Comparison of ENCODE assay signal across 1 cellular context in genomic region chr9:34178698-34179527, GRCh38.
TF ChIP-seq lines count a peak whose summit lies in the region.

Gene UBAP1, plus strand, starts transcription at chr9:34179043. Its CDS starts 41,872 bp downstream, at chr9:34220915.

TF ChIP-seq in HepG2, 621 proteins besides CTCF, POLR2A, EP300 and RAD21 (continued from another document and continues in another):
- TF ChIP-seq, protein P1, sequence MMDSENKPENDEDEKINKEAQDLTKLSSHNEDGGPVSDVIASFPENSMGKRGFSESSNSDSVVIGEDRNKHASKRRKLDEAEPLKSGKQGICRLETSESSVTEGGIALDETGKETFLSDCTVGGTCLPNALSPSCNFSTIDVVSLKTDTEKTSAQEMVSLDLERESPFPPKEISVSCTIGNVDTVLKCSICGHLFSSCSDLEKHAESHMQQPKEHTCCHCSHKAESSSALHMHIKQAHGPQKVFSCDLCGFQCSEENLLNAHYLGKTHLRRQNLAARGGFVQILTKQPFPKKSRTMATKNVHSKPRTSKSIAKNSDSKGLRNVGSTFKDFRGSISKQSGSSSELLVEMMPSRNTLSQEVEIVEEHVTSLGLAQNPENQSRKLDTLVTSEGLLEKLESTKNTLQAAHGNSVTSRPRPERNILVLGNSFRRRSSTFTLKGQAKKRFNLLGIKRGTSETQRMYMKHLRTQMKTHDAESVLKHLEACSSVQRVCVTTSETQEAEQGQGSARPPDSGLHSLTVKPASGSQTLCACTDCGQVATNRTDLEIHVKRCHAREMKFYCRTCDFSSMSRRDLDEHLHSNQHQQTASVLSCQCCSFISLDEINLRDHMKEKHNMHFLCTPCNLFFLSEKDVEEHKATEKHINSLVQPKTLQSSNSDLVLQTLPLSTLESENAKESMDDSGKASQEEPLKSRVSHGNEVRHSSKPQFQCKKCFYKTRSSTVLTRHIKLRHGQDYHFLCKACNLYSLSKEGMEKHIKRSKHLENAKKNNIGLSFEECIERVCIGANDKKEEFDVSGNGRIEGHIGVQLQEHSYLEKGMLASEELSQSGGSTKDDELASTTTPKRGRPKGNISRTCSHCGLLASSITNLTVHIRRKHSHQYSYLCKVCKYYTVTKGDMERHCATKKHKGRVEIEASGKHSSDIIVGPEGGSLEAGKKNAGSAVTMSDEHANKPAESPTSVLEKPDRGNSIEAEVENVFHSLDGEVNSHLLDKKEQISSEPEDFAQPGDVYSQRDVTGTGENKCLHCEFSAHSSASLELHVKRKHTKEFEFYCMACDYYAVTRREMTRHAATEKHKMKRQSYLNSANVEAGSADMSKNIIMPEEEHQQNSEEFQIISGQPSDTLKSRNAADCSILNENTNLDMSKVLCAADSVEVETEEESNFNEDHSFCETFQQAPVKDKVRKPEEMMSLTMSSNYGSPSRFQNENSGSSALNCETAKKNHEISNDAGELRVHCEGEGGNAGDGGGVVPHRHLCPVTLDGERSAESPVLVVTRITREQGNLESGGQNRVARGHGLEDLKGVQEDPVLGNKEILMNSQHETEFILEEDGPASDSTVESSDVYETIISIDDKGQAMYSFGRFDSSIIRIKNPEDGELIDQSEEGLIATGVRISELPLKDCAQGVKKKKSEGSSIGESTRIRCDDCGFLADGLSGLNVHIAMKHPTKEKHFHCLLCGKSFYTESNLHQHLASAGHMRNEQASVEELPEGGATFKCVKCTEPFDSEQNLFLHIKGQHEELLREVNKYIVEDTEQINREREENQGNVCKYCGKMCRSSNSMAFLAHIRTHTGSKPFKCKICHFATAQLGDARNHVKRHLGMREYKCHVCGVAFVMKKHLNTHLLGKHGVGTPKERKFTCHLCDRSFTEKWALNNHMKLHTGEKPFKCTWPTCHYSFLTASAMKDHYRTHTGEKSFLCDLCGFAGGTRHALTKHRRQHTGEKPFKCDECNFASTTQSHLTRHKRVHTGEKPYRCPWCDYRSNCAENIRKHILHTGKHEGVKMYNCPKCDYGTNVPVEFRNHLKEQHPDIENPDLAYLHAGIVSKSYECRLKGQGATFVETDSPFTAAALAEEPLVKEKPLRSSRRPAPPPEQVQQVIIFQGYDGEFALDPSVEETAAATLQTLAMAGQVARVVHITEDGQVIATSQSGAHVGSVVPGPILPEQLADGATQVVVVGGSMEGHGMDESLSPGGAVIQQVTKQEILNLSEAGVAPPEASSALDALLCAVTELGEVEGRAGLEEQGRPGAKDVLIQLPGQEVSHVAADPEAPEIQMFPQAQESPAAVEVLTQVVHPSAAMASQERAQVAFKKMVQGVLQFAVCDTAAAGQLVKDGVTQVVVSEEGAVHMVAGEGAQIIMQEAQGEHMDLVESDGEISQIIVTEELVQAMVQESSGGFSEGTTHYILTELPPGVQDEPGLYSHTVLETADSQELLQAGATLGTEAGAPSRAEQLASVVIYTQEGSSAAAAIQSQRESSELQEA (CRISPR knock-in tag; IDR thresholded peaks at IDR 0.05; ENCODE audit: not compliant biosample characterization) = peak; percentile 29
- TF ChIP-seq, protein P2, sequence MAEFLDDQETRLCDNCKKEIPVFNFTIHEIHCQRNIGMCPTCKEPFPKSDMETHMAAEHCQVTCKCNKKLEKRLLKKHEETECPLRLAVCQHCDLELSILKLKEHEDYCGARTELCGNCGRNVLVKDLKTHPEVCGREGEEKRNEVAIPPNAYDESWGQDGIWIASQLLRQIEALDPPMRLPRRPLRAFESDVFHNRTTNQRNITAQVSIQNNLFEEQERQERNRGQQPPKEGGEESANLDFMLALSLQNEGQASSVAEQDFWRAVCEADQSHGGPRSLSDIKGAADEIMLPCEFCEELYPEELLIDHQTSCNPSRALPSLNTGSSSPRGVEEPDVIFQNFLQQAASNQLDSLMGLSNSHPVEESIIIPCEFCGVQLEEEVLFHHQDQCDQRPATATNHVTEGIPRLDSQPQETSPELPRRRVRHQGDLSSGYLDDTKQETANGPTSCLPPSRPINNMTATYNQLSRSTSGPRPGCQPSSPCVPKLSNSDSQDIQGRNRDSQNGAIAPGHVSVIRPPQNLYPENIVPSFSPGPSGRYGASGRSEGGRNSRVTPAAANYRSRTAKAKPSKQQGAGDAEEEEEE (CRISPR knock-in tag; IDR thresholded peaks at IDR 0.05; ENCODE audit: borderline replicate concordance) = no peak
- TF ChIP-seq ASH2L (IDR thresholded peaks at IDR 0.05; ENCODE audit: insufficient read length, low read depth, low read length) = peak; percentile 63
- no peak for TF ChIP-seq SMAD9 (CRISPR knock-in tag; IDR thresholded peaks at IDR 0.05)
- TF ChIP-seq NFKBIZ (CRISPR knock-in tag; IDR thresholded peaks at IDR 0.05) = no peak
- TF ChIP-seq CEBPB (IDR thresholded peaks at IDR 0.05; ENCODE audit: borderline replicate concordance, low read depth, low read length) = peak; percentile 68; the same call in 1 of the 2 replicates
- TF ChIP-seq ZNF24 (IDR thresholded peaks at IDR 0.05) = no peak
- no peak for TF ChIP-seq RFX3 (CRISPR knock-in tag; IDR thresholded peaks at IDR 0.05)
- peak; percentile 87; the same call in 1 of the 2 replicates for TF ChIP-seq ZNF431 (CRISPR knock-in tag; IDR thresholded peaks at IDR 0.05; ENCODE audit: borderline replicate concordance, low read depth)
- peak; percentile 93 for TF ChIP-seq CREM (IDR thresholded peaks at IDR 0.05)
- no peak; the same call in 1 of the 2 replicates for TF ChIP-seq CREM (CRISPR knock-in tag; IDR thresholded peaks at IDR 0.05)
- TF ChIP-seq ISX (CRISPR knock-in tag; conservative IDR thresholded peaks at IDR 0.05) = no peak
- TF ChIP-seq ZBTB46 (CRISPR knock-in tag; IDR thresholded peaks at IDR 0.05; ENCODE audit: borderline replicate concordance) = no peak
- TF ChIP-seq MLXIP (CRISPR knock-in tag; IDR thresholded peaks at IDR 0.05; ENCODE audit: borderline replicate concordance) = no peak
- peak; percentile 54; the same call in 1 of the 2 replicates for TF ChIP-seq ZNF263 (CRISPR knock-in tag; IDR thresholded peaks at IDR 0.05)
- TF ChIP-seq SIX4 (CRISPR knock-in tag; IDR thresholded peaks at IDR 0.05) = 0 out of 2 replicates have a peak, but pooled peaks have one; percentile 11
- no peak for TF ChIP-seq ZNF30 (CRISPR knock-in tag; IDR thresholded peaks at IDR 0.05)
- TF ChIP-seq NFIC (IDR thresholded peaks at IDR 0.05; ENCODE audit: low read length) = no peak
- TF ChIP-seq ZNF264 (CRISPR knock-in tag; IDR thresholded peaks at IDR 0.05) = 0 out of 2 replicates have a peak, but pooled peaks have one; percentile 37
- TF ChIP-seq NR2C2 (CRISPR knock-in tag; IDR thresholded peaks at IDR 0.05; ENCODE audit: borderline replicate concordance) = peak; percentile 54
- TF ChIP-seq HNF1B (CRISPR knock-in tag; IDR thresholded peaks at IDR 0.05) = peak; percentile 88
- no peak; the same call in 1 of the 2 replicates for TF ChIP-seq ZFP90 (CRISPR knock-in tag; IDR thresholded peaks at IDR 0.05; ENCODE audit: borderline replicate concordance)
- no peak for TF ChIP-seq STAT6 (CRISPR knock-in tag; IDR thresholded peaks at IDR 0.05; ENCODE audit: borderline replicate concordance)
- TF ChIP-seq, protein P3, sequence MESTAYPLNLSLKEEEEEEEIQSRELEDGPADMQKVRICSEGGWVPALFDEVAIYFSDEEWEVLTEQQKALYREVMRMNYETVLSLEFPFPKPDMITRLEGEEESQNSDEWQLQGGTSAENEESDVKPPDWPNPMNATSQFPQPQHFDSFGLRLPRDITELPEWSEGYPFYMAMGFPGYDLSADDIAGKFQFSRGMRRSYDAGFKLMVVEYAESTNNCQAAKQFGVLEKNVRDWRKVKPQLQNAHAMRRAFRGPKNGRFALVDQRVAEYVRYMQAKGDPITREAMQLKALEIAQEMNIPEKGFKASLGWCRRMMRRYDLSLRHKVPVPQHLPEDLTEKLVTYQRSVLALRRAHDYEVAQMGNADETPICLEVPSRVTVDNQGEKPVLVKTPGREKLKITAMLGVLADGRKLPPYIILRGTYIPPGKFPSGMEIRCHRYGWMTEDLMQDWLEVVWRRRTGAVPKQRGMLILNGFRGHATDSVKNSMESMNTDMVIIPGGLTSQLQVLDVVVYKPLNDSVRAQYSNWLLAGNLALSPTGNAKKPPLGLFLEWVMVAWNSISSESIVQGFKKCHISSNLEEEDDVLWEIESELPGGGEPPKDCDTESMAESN (CRISPR knock-in tag; conservative IDR thresholded peaks at IDR 0.05) = peak; percentile 72; the same call in 1 of the 2 replicates
- no peak for TF ChIP-seq NKX3-1 (CRISPR knock-in tag; IDR thresholded peaks at IDR 0.05)
- no peak for TF ChIP-seq PRDM15 (CRISPR knock-in tag; IDR thresholded peaks at IDR 0.05)
